ENCODE assay signal across 19 cellular contexts in the genomic region with DNA sequence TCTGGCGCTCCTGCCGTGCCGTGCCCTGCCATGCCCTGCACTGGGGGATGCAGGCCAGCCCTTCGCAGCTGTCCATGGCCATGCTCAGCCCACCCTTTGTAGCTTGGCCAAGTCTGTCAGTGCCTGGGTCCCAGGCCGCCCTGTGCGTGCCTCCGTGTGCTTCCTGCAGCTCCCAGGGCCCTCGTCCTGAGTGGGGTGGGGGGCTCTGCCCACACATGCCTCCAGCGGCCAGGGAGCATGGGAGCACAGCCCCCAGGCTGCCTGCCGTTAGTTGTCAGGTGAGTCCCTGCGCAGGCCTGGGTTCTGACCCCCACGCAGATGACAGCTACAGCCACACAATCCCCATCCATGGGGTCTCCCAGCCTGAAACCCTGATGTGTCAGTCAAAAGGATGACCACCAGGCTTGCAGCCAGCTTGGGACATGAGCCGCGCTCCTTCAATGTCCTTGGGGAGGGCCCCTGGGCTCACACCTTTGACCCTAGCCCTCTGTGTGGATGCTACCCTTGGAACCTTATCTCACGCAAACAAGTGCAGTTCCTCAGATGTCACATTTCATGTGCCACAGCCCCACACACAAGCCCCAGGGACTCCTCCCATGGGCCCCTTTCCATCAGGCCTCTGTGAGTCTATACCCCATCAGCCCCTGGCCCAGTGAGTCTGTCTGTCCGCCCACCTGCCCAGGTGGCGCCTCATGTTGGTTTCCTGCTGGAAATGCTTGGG. TPM values are rescaled to one million over a fixed set of nuclear protein-coding genes. Genes with fewer than 3 reads are reported as not detected.
DNase-seq lines count a peak whose midpoint lies in the region; ATAC-seq and TF ChIP-seq lines count a peak whose summit lies in the region.
"Had no signal": no experiment of that assay in that cellular context is flagged by ENCODE, and none has a peak within 500 bp of the region (broad histone marks: within the 10 kb centered on the region; RNA-seq: fewer than 3 reads in every experiment).

No MANE protein-coding gene starts in this region.

- no peaks in the 10 kb centered on the region for H3K9me3 Mint-ChIP-seq in GM23338
- no peaks in the 10 kb centered on the region for H3K9me3 Mint-ChIP-seq in activated T-helper 2 cell treated with anti-CD3 and anti-CD28 coated beads, Interferon-gamma antibody, Interleukin-2, Interleukin-4, amounts not matched to agents 10 μg/mL and 5 μg/mL and 100 μg/mL, durations not matched to agents 14 hours and 24 hours and 36 hours
- H3K9me3 Mint-ChIP-seq: activated naive CD8-positive, alpha-beta T cell treated with anti-CD3 and anti-CD28 coated beads, Interleukin-2, amount 50 U/mL, for 24 hours had no signal

- H3K9me2 ChIP-seq in GM23338 (ENCODE audit: insufficient read depth) = no peaks in the 10 kb centered on the region

- peak overlapping the region in 1 of 2 experiments; percentile 88 for H2BK12ac ChIP-seq in mesenchymal stem cell (ENCODE audit: low read length in 2 of 2)

- peaks cover 26% of the 10 kb centered on the region for H3K36me3 Mint-ChIP-seq in GM23338 (ENCODE audit: low read depth)
- H3K36me3 Mint-ChIP-seq in activated T-helper 2 cell treated with anti-CD3 and anti-CD28 coated beads, Interferon-gamma antibody, Interleukin-2, Interleukin-4, amounts not matched to agents 10 μg/mL and 5 μg/mL and 100 μg/mL, durations not matched to agents 14 hours and 24 hours and 36 hours (ENCODE audit: low read depth) = peaks cover 48% of the 10 kb centered on the region

- peaks cover 28% of the 10 kb centered on the region for H3K79me1 ChIP-seq in mesenchymal stem cell (replicated peaks; ENCODE audit: low read length, poor library complexity, severe bottlenecking)

- 0 out of 4 replicates have a peak, but pooled peaks of 1 of the 2 experiments have one; percentile 5 for TF ChIP-seq CTCF in GM23338 (conservative IDR thresholded peaks at IDR 0.05; ENCODE audit: low read depth in 2 of 2)

- H3K36me3 ChIP-seq in ACC112 (ENCODE audit: insufficient read depth, low read length) (peaks cover 20% of the 10 kb centered on the region; the same call in 1 of the 2 replicates), GM23338 (ENCODE audit: insufficient read depth) (no peaks in the 10 kb centered on the region; the same call in 1 of the 2 replicates), mesenchymal stem cell (ENCODE audit: control insufficient read depth in 1 of 2, insufficient read depth in 2 of 2, low read depth in 1 of 2, low read length in 2 of 2) (peaks cover 69 to 75% of the 10 kb centered on the region in 2 experiments)

- no peak overlapping the region for H2AK5ac ChIP-seq in mesenchymal stem cell (ENCODE audit: low read length, severe bottlenecking)

- H3F3A ChIP-seq in GM23338 (replicated peaks; ENCODE audit: low read depth) = no peaks in the 10 kb centered on the region

- H3K27ac Mint-ChIP-seq in GM23338 = peak overlapping the region; percentile 70; the same call in 1 of the 2 replicates
- peak overlapping the region; percentile 91 for H3K27ac Mint-ChIP-seq in activated T-helper 2 cell treated with anti-CD3 and anti-CD28 coated beads, Interferon-gamma antibody, Interleukin-2, Interleukin-4, amounts not matched to agents 10 μg/mL and 5 μg/mL and 100 μg/mL, durations not matched to agents 14 hours and 24 hours and 36 hours

- H3K14ac ChIP-seq in mesenchymal stem cell (ENCODE audit: low read length in 2 of 2) = no peak overlapping the region

- no peaks in the 10 kb centered on the region for H3K4me1 Mint-ChIP-seq in GM23338
- H3K4me1 Mint-ChIP-seq in activated T-helper 2 cell treated with anti-CD3 and anti-CD28 coated beads, Interferon-gamma antibody, Interleukin-2, Interleukin-4, amounts not matched to agents 10 μg/mL and 5 μg/mL and 100 μg/mL, durations not matched to agents 14 hours and 24 hours and 36 hours (ENCODE audit: low read depth) = peaks cover 23% of the 10 kb centered on the region

- H3K27me3 ChIP-seq in ACC112 (ENCODE audit: insufficient read depth, low read length) (no peaks in the 10 kb centered on the region), GM23338 (ENCODE audit: insufficient read depth) (no peaks in the 10 kb centered on the region), mesenchymal stem cell (ENCODE audit: control insufficient read depth in 1 of 2, insufficient read depth in 1 of 2, low read length in 2 of 2) (no peaks in the 10 kb centered on the region)

- H3K9me3 ChIP-seq in mesenchymal stem cell (ENCODE audit: control insufficient read depth, low read length) = no peaks in the 10 kb centered on the region

- H3K79me2 ChIP-seq in ACC112 (ENCODE audit: control insufficient read depth, insufficient read depth, low read length, unreplicated experiment) (peaks cover 20% of the 10 kb centered on the region), GM23338 (replicated peaks; ENCODE audit: insufficient read depth) (no peaks in the 10 kb centered on the region)

- H2BK15ac ChIP-seq in mesenchymal stem cell (ENCODE audit: low read depth, poor library complexity, severe bottlenecking) = no peak overlapping the region

- no peak overlapping the region for H3K23ac ChIP-seq in mesenchymal stem cell (ENCODE audit: low read length in 2 of 2)

- H2BK5ac ChIP-seq in mesenchymal stem cell (ENCODE audit: low read depth, low read length, poor library complexity, severe bottlenecking) = no peak overlapping the region

- H3K4me3 Mint-ChIP-seq in GM23338 = no peak overlapping the region
- H3K4me3 Mint-ChIP-seq in activated T-helper 2 cell treated with anti-CD3 and anti-CD28 coated beads, Interferon-gamma antibody, Interleukin-2, Interleukin-4, amounts not matched to agents 10 μg/mL and 5 μg/mL and 100 μg/mL, durations not matched to agents 14 hours and 24 hours and 36 hours (ENCODE audit: low read depth) = no peak overlapping the region
- H3K4me3 Mint-ChIP-seq: activated naive CD8-positive, alpha-beta T cell treated with anti-CD3 and anti-CD28 coated beads, Interleukin-2, amount 50 U/mL, for 24 hours had no signal

- H3K4me2 ChIP-seq in GM23338 = no peak overlapping the region
- no peak overlapping the region for H3K4me2 ChIP-seq in mesenchymal stem cell (ENCODE audit: low read length, poor library complexity, severe bottlenecking)

- H3K27ac ChIP-seq in ACC112 (ENCODE audit: low read depth, low read length) = peak overlapping the region; percentile 50; the same call in 1 of the 2 replicates
- peak overlapping the region; percentile 45; the same call in 1 of the 2 replicates for H3K27ac ChIP-seq in GM23338 (ENCODE audit: low read depth)
- H3K27ac ChIP-seq in mesenchymal stem cell (ENCODE audit: low read length, poor library complexity, severe bottlenecking) = no peak overlapping the region

- H3K4me3 ChIP-seq in ACC112 (ENCODE audit: low read depth, low read length) (no peak overlapping the region), GM23338 (no peak overlapping the region), mesenchymal stem cell (ENCODE audit: insufficient read depth in 1 of 2, low read depth in 1 of 2, low read length in 2 of 2) (no peak overlapping the region)

- H3K4me1 ChIP-seq in ACC112 (ENCODE audit: control insufficient read depth, insufficient read depth, low read length, unreplicated experiment) (peaks cover 35% of the 10 kb centered on the region), GM23338 (ENCODE audit: insufficient read depth) (no peaks in the 10 kb centered on the region), mesenchymal stem cell (ENCODE audit: control insufficient read depth, insufficient read depth, low read depth, low read length) (peaks cover 34% of the 10 kb centered on the region)

- H2BK120ac ChIP-seq in mesenchymal stem cell (ENCODE audit: low read depth, low read length) = no peak overlapping the region

- H3K4ac ChIP-seq in mesenchymal stem cell (ENCODE audit: low read depth in 1 of 2, low read length in 2 of 2) = no peak overlapping the region

- intact Hi-C loops in activated T-helper 2 cell treated with anti-CD3 and anti-CD28 coated beads, Interferon-gamma antibody, Interleukin-2, Interleukin-4, amounts not matched to agents 10 μg/mL and 5 μg/mL and 100 μg/mL, durations not matched to agents 14 hours and 24 hours and 36 hours (cut with micrococcal nuclease) = loop anchor here (5.0 kb wide), 1 partner anchor 94 kb away; the partner anchor contains the start of gene DNM2

- peak; percentile 16 for ATAC-seq in GM23338
- ATAC-seq in GM18517 (IDR thresholded peaks at IDR 0.05; ENCODE audit: unreplicated experiment) = no peak
- ATAC-seq: activated naive CD8-positive, alpha-beta T cell treated with anti-CD3 and anti-CD28 coated beads, Interleukin-2, amount 50 U/mL, for 24 hours had no signal

- WGBS in mesenchymal stem cell = 96% methylated on average over 17 of the region's 17 CpGs

- H3K9ac ChIP-seq in mesenchymal stem cell (ENCODE audit: low read length) = peak overlapping the region; percentile 59

- H3K18ac ChIP-seq in mesenchymal stem cell (ENCODE audit: low read depth in 1 of 2, low read length in 2 of 2) = no peak overlapping the region

- H4K8ac ChIP-seq in mesenchymal stem cell (ENCODE audit: low read length) = no peak overlapping the region

- DNase-seq in GM23338 (ENCODE audit: low spot score) (no peak), mesenchymal stem cell (no peak), cerebellar cortex (ENCODE audit: low spot score) (no peak)
- DNase-seq in activated T-helper 2 cell treated with anti-CD3 and anti-CD28 coated beads, Interferon-gamma antibody, Interleukin-2, Interleukin-4, amounts not matched to agents 10 μg/mL and 5 μg/mL and 100 μg/mL, durations not matched to agents 14 hours and 24 hours and 36 hours (ENCODE audit: low spot score) = no peak
- DNase-seq in activated effector memory CD4-positive, alpha-beta T cell treated with anti-CD3 and anti-CD28 coated beads, Interleukin-2, amount 50 U/mL, for 16 hours = no peak
- no peak for DNase-seq in stimulated activated CD8-positive, alpha-beta memory T cell treated with anti-CD3 and anti-CD28 coated beads, Interleukin-4, amount 100 ng/mL, for 48 hours
- DNase-seq: activated CD4-positive, alpha-beta T cell treated with anti-CD3 and anti-CD28 coated beads for 48 hours; activated naive CD8-positive, alpha-beta T cell treated with anti-CD3 and anti-CD28 coated beads, Interleukin-2, amount 50 U/mL, for 24 hours; activated T-cell treated with anti-CD3 and anti-CD28 coated beads, Interleukin-2, amount 50 U/mL, for 48 hours; caudate nucleus; COR-L47; effector CD8-positive, alpha-beta T cell; hippocampal formation; kidney glomerular epithelial cell; NCI-H2081; SIG-M5; T-helper 9 cell had no signal

- H2AFZ ChIP-seq in ACC112 (ENCODE audit: low read length, unreplicated experiment) (no peak overlapping the region), GM23338 (no peak overlapping the region), mesenchymal stem cell (ENCODE audit: low read depth, low read length) (no peak overlapping the region)

- no peaks in the 10 kb centered on the region for H4K20me1 ChIP-seq in GM23338 (replicated peaks; ENCODE audit: insufficient read depth)

- no peak overlapping the region for H4K91ac ChIP-seq in mesenchymal stem cell (ENCODE audit: low read length)

- peaks cover 13% of the 10 kb centered on the region for H3K27me3 Mint-ChIP-seq in GM23338 (ENCODE audit: insufficient read depth, low read depth, poor library complexity)
- no peaks in the 10 kb centered on the region for H3K27me3 Mint-ChIP-seq in activated T-helper 2 cell treated with anti-CD3 and anti-CD28 coated beads, Interferon-gamma antibody, Interleukin-2, Interleukin-4, amounts not matched to agents 10 μg/mL and 5 μg/mL and 100 μg/mL, durations not matched to agents 14 hours and 24 hours and 36 hours (ENCODE audit: low read depth)
- H3K27me3 Mint-ChIP-seq: activated naive CD8-positive, alpha-beta T cell treated with anti-CD3 and anti-CD28 coated beads, Interleukin-2, amount 50 U/mL, for 24 hours had no signal

RNA-seq across cellular contexts. Expression of gene TMED1, which starts 24.5 kb away (rescaled TPM):
- total RNA-seq in GM23338 (2014; rRNA removed; shearing (Covaris generic)) = 28.5 and 37.2 TPM in 2 replicates
- 27.7 and 29.7 TPM in 2 replicates for polyA plus RNA-seq in GM23338 (2016; fragmentation: Nextera tagmentation; extraction: Ambion mirVana)
- 16.7 and 17.9 TPM in 2 replicates for total RNA-seq in activated T-helper 2 cell treated with anti-CD3 and anti-CD28 coated beads, Interferon-gamma antibody, Interleukin-2, Interleukin-4, amounts not matched to agents 10 μg/mL and 5 μg/mL and 100 μg/mL, durations not matched to agents 14 hours and 24 hours and 36 hours
- polyA plus RNA-seq in mesenchymal stem cell (2013, experiment 1 of 2) = 28.5 TPM
- polyA plus RNA-seq in mesenchymal stem cell (2013, experiment 2 of 2) = 29.7 TPM

RNA-seq across cellular contexts. Expression of gene C19orf38, which starts 36.7 kb away (rescaled TPM):
- 0.78 TPM in 1 of 2 replicates, not detected in the other for total RNA-seq in GM23338 (2014; rRNA removed; shearing (Covaris generic))
- 0.43 and 0.45 TPM in 2 replicates for polyA plus RNA-seq in GM23338 (2016; fragmentation: Nextera tagmentation; extraction: Ambion mirVana)
- total RNA-seq in activated T-helper 2 cell treated with anti-CD3 and anti-CD28 coated beads, Interferon-gamma antibody, Interleukin-2, Interleukin-4, amounts not matched to agents 10 μg/mL and 5 μg/mL and 100 μg/mL, durations not matched to agents 14 hours and 24 hours and 36 hours = 3.9 and 4.3 TPM in 2 replicates
- polyA plus RNA-seq in mesenchymal stem cell (2013, experiment 1 of 2) = not detected
- not detected for polyA plus RNA-seq in mesenchymal stem cell (2013, experiment 2 of 2)

RNA-seq across cellular contexts. Expression of gene CARM1, which starts 59.8 kb away (rescaled TPM):
- total RNA-seq in GM23338 (2014; rRNA removed; shearing (Covaris generic)) = 118 and 125 TPM in 2 replicates
- 40.3 and 43.3 TPM in 2 replicates for polyA plus RNA-seq in GM23338 (2016; fragmentation: Nextera tagmentation; extraction: Ambion mirVana)
- total RNA-seq in activated T-helper 2 cell treated with anti-CD3 and anti-CD28 coated beads, Interferon-gamma antibody, Interleukin-2, Interleukin-4, amounts not matched to agents 10 μg/mL and 5 μg/mL and 100 μg/mL, durations not matched to agents 14 hours and 24 hours and 36 hours = 87.5 and 89.3 TPM in 2 replicates
- polyA plus RNA-seq in mesenchymal stem cell (2013, experiment 1 of 2) = 83.5 TPM
- polyA plus RNA-seq in mesenchymal stem cell (2013, experiment 2 of 2) = 82.1 TPM
